ENCODE assay signal across 8 cellular contexts in genomic region chr17:45371414-45372324, GRCh38. TPM values are rescaled to one million over a fixed set of nuclear protein-coding genes. Genes with fewer than 3 reads are reported as not detected.
DNase-seq lines count a peak whose midpoint lies in the region; ATAC-seq lines count a peak whose summit lies in the region.

No MANE protein-coding gene starts in this region.

- peak overlapping the region; percentile 95 for H3K27ac ChIP-seq in SJSA1

- H3K9me3 ChIP-seq in SJSA1 (replicated peaks) = no peaks in the 10 kb centered on the region

- H3K36me3 ChIP-seq in SJSA1 = no peaks in the 10 kb centered on the region

- peak; percentile 83 for DNase-seq in GOT3 (lab: John Stamatoyannopoulos, UW)
- peak; percentile 99 for DNase-seq in SJSA1 (ENCODE audit: low read depth in 1 of 2, low spot score in 2 of 2)
- peak; percentile 92 for DNase-seq in dedifferentiated amniotic fluid mesenchymal stem cell (ENCODE audit: extremely low spot score)
- DNase-seq in left kidney (ENCODE audit: low read depth, low spot score) = peak; percentile 92
- peak; percentile 47 for DNase-seq in stimulated activated CD4-positive, alpha-beta T cell treated with anti-CD3 and anti-CD28 coated beads, Interleukin-1b, Interleukin-23, amount 100 ng/mL, for 48 hours
- DNase-seq in NCI-H2029 treated with DMSO at 0.1 percent for 48 hours (lab: John Stamatoyannopoulos, UW) = no peak

- peak overlapping the region; percentile 4 for H3K4me3 ChIP-seq in SJSA1

- H3K27me3 ChIP-seq in SJSA1 (replicated peaks) = no peaks in the 10 kb centered on the region

- no peak for ATAC-seq in GM21381 (IDR thresholded peaks at IDR 0.05; ENCODE audit: unreplicated experiment)
- no peak for ATAC-seq in GM19395 (IDR thresholded peaks at IDR 0.05; ENCODE audit: unreplicated experiment)

- peaks cover 79% of the 10 kb centered on the region for H3K4me1 ChIP-seq in SJSA1 (replicated peaks)

RNA-seq across cellular contexts. Expression of gene MAP3K14, which starts 54.8 kb away (rescaled TPM):
- total RNA-seq in SJSA1 (2014; rRNA removed; shearing (Covaris generic)) = 3.7 and 5.5 TPM in 2 replicates
